1 cellular context compared by ENCODE assay signal in the genomic region with DNA sequence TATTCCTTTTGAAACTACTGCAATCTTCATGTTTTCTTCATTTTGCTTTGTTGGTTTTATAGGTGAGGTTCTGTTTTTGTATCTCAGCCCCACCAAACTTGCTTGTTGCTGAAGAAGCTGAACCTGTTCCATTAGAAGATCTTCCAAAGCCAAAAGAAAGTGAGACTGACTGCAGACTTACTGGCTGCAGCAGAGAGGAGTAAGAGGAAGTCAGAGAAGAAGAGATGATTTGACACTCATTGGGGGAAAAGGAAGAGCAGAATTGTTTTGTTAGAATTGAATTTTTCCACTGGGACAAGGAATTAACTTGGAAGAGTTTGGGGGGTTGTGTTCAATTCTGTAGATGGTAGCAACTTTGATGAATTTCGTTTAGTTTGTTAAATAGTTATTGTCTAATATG.
A peak's percentile ranks its signal among the peaks of the same experiment; 100 is the strongest.
TF ChIP-seq lines count a peak whose summit lies in the region.

No MANE protein-coding gene starts in this region.

TF ChIP-seq in K562, 482 proteins besides CTCF, POLR2A, EP300 and RAD21:
- TF ChIP-seq SPI1 (IDR thresholded peaks at IDR 0.05; ENCODE audit: borderline replicate concordance, low read depth, low read length) (peak; percentile 4; the same call in 1 of the 2 replicates), MEF2A (IDR thresholded peaks at IDR 0.05; ENCODE audit: control insufficient read depth, low read depth, low read length) (no peak)
TF ChIP-seq in K562: peak in this region for 1.
